Comparison of ENCODE assay signal across 1 cellular context in the genomic region with DNA sequence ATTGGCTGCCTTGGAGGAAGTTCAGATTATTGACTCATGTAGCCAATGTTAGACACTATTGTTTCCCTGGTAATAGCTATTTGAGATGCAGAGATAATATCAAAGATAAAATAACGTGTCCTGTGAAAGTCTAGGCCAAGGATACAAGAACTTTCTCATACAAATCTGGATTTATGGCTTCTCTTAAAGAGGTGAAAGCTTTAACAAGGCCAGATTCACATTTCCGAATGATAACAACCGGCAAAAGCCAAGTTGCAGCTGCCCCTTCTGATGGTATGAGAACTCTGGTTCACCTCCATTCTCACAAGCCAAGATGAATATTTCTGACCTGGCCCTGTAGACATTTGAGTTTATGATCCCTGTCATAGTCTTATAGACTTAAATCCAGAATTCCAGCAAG.
TF ChIP-seq lines count a peak whose summit lies in the region.

No MANE protein-coding gene starts in this region.

TF ChIP-seq in endothelial cell of umbilical vein, 7 proteins besides CTCF, POLR2A, EP300 and RAD21 (continued from another document):
- peak; percentile 11 for TF ChIP-seq FOS (IDR thresholded peaks at IDR 0.05; ENCODE audit: borderline replicate concordance, insufficient read depth, low read length)
- TF ChIP-seq POLR2AphosphoS5 (IDR thresholded peaks at IDR 0.05; ENCODE audit: insufficient read depth, low read depth, low read length): no peak
- TF ChIP-seq JUN (IDR thresholded peaks at IDR 0.05; ENCODE audit: borderline replicate concordance, insufficient read depth, insufficient read length, low read depth): peak; percentile 2
TF ChIP-seq in endothelial cell of umbilical vein: peak in this region for 3.
